Comparison of ENCODE assay signal across 16 cellular contexts in the genomic region with DNA sequence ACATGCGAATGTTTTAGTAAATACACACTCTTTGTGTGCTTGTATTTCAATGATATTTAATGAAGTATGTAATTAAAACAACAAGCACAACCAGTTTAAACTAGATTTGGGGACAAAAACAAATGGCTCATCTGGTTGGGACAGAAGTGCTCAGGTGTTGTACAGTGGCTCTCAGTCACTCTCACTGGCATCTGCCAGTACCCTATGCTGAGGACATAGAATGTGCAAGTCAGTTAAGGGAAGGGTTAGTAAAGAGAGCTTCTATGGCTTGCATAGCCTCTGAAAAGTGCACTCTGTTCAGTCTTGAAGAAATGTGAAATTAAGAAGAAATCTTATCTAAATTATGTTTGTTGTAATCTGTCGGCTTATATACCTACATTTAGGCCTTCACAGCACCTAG.
A peak's percentile ranks its signal among the peaks of the same experiment; 100 is the strongest.
DNase-seq lines count a peak whose midpoint lies in the region; ATAC-seq, FAIRE-seq and TF ChIP-seq lines count a peak whose summit lies in the region.
"Had no signal": no experiment of that assay in that cellular context is flagged by ENCODE, and none has a peak within 500 bp of the region (broad histone marks: within the 10 kb centered on the region; RNA-seq: fewer than 3 reads in every experiment).

No MANE protein-coding gene starts in this region.

- WGBS in K562 (ENCODE audit: insufficient coverage, low coverage, missing lambda C conversion rate), result 95% methylated on average over 2 of the region's 2 CpGs

- no peak overlapping the region for H3K27ac ChIP-seq in K562 (ENCODE audit: extremely low read depth, low read depth, low read length)
- H3K27ac ChIP-seq: A549, Peyer's patch had no signal

- H3K4me1 ChIP-seq in K562 (replicated peaks in 1 of 2; ENCODE audit: control insufficient read depth in 2 of 2, insufficient read depth in 2 of 2, low read length in 2 of 2), result peaks cover 6 to 13% of the 10 kb centered on the region in 2 experiments; a peak in 4 of 5 replicates
- H3K4me1 ChIP-seq: A549 had no signal

- no peaks in the 10 kb centered on the region for H3K27me3 ChIP-seq in K562 (ENCODE audit: control insufficient read depth in 2 of 2, insufficient read depth in 2 of 2, low read length in 2 of 2)
- H3K27me3 ChIP-seq: Peyer's patch had no signal

- peak overlapping the region; percentile 60 for H3K27ac Mint-ChIP-seq in nephron progenitor cell
- H3K27ac Mint-ChIP-seq: CD8-positive, alpha-beta memory T cell; HFFc6 had no signal

- H3K36me3 Mint-ChIP-seq in nephron progenitor cell (ENCODE audit: low read depth), result peaks cover 25% of the 10 kb centered on the region

- no peak for TF ChIP-seq RAD21 in K562 (CRISPR knock-in tag; conservative IDR thresholded peaks at IDR 0.05 in 1 of 2, IDR thresholded peaks at IDR 0.05 in 1 of 2)

- no peaks in the 10 kb centered on the region for H3K9me1 ChIP-seq in K562 (ENCODE audit: control insufficient read depth, insufficient read depth, low read length)

- peaks cover 41% of the 10 kb centered on the region for H3K4me1 Mint-ChIP-seq in nephron progenitor cell

- H2AFZ ChIP-seq in K562 (ENCODE audit: low read depth, low read length), result no peak overlapping the region

- POLR2A ChIA-PET in K562 (lab: Yijun Ruan, JAX), result interaction anchor here (0.8 to 1.7 kb wide), 2 partner anchors 14 to 48 kb away, joined by 3 to 4 read pairs; no protein-coding TSS in a partner anchor

- no peak for TF ChIP-seq POLR2A in K562 (conservative IDR thresholded peaks at IDR 0.05)

- no peak overlapping the region for H3K4me3 ChIP-seq in K562
- H3K4me3 ChIP-seq: A549, Peyer's patch had no signal

- H3K79me2 ChIP-seq in K562 (ENCODE audit: control insufficient read depth, insufficient read depth, low read length), result peaks cover 3% of the 10 kb centered on the region; the same call in 1 of the 3 replicates

- TF ChIP-seq CTCF in K562 (IDR thresholded peaks at IDR 0.05 in 2 of 3, conservative IDR thresholded peaks at IDR 0.05 in 1 of 3; ENCODE audit: insufficient read depth in 2 of 3, low read depth in 1 of 3, low read length in 3 of 3) (no peak), nephron progenitor cell (IDR thresholded peaks at IDR 0.05) (no peak)

- FAIRE-seq in K562 (lab: Jason Lieb, UNC), result no peak
- FAIRE-seq: A549, D721Med had no signal

- ATAC-seq in K562, result no peak
- no peak for ATAC-seq in GM19397 (IDR thresholded peaks at IDR 0.05; ENCODE audit: unreplicated experiment)
- ATAC-seq: A549 had no signal

- H3K36me3 ChIP-seq in K562 (ENCODE audit: control insufficient read depth, insufficient read depth, low read length), result peaks cover 73% of the 10 kb centered on the region
- H3K36me3 ChIP-seq: Peyer's patch had no signal

- no peak overlapping the region for H3K4me3 Mint-ChIP-seq in nephron progenitor cell
- H3K4me3 Mint-ChIP-seq: CD8-positive, alpha-beta memory T cell; HFFc6 had no signal

- in situ Hi-C loops in K562 (cut with MboI), result no loop called here

- H3K9me3 Mint-ChIP-seq in nephron progenitor cell, result no peaks in the 10 kb centered on the region
- H3K9me3 Mint-ChIP-seq: CD8-positive, alpha-beta memory T cell; HFFc6 had no signal

- DNase-seq in COR-L47 (lab: John Stamatoyannopoulos, UW), result peak; percentile 14
- peak; percentile 44 for DNase-seq in NCI-H2029 treated with DMSO at 0.1 percent for 48 hours (lab: John Stamatoyannopoulos, UW)
- DNase-seq in K562 (ENCODE audit: extremely low read depth in 1 of 4, low spot score in 3 of 4), result no peak
- no peak for DNase-seq in nephron progenitor cell
- DNase-seq in NCI-H2107 treated with DMSO at 0.1 percent for 48 hours (lab: John Stamatoyannopoulos, UW; ENCODE audit: unreplicated experiment), result no peak
- DNase-seq in stimulated activated CD4-positive, alpha-beta T cell treated with anti-CD3 and anti-CD28 coated beads, Interleukin-15, amount 100 ng/mL, for 24 hours, result no peak
- DNase-seq: CD8-positive, alpha-beta memory T cell; H7; HFFc6; NCI-H1436; NCI-H1930; NCI-H2227 treated with DMSO at 0.1 percent for 48 hours; Peyer's patch had no signal

- peaks cover 4% of the 10 kb centered on the region; the same call in 1 of the 2 replicates for H4K20me1 ChIP-seq in K562 (replicated peaks; ENCODE audit: control insufficient read depth, insufficient read depth, low read length)

- BruUV-seq in K562 (replicated peaks; lab: Mats Ljungman, UMichigan), result TSS peak; percentile 4

- no peak overlapping the region for H3K9ac ChIP-seq in K562 (ENCODE audit: insufficient read depth in 1 of 2, low read depth in 2 of 2, low read length in 2 of 2)

- TF ChIP-seq EP300 in K562 (IDR thresholded peaks at IDR 0.05; ENCODE audit: low read length), result no peak

- no peaks in the 10 kb centered on the region for H3K9me3 ChIP-seq in K562 (replicated peaks; ENCODE audit: control insufficient read depth, insufficient read depth, low read depth, low read length)
- H3K9me3 ChIP-seq: A549, Peyer's patch had no signal

- CTCF ChIA-PET in K562 (lab: Yijun Ruan, JAX; ENCODE audit: low intra/inter-chr PET ratio), result no interaction called here

- intact Hi-C loops in K562 (cut with micrococcal nuclease), result no loop called here

- no peaks in the 10 kb centered on the region for H3K27me3 Mint-ChIP-seq in nephron progenitor cell (ENCODE audit: low read depth, poor library complexity)

- H3K4me2 ChIP-seq in K562 (ENCODE audit: insufficient read depth, low read length), result no peak overlapping the region
- H3K4me2 ChIP-seq: A549 had no signal

TF ChIP-seq in K562, 482 proteins besides CTCF, POLR2A, EP300 and RAD21:
- TF ChIP-seq RBM25 (IDR thresholded peaks at IDR 0.05; ENCODE audit: low read depth, low read length, severe bottlenecking), result no peak
- no peak for TF ChIP-seq EHMT2 (IDR thresholded peaks at IDR 0.05)
- TF ChIP-seq, protein P1, sequence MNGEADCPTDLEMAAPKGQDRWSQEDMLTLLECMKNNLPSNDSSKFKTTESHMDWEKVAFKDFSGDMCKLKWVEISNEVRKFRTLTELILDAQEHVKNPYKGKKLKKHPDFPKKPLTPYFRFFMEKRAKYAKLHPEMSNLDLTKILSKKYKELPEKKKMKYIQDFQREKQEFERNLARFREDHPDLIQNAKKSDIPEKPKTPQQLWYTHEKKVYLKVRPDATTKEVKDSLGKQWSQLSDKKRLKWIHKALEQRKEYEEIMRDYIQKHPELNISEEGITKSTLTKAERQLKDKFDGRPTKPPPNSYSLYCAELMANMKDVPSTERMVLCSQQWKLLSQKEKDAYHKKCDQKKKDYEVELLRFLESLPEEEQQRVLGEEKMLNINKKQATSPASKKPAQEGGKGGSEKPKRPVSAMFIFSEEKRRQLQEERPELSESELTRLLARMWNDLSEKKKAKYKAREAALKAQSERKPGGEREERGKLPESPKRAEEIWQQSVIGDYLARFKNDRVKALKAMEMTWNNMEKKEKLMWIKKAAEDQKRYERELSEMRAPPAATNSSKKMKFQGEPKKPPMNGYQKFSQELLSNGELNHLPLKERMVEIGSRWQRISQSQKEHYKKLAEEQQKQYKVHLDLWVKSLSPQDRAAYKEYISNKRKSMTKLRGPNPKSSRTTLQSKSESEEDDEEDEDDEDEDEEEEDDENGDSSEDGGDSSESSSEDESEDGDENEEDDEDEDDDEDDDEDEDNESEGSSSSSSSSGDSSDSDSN (IDR thresholded peaks at IDR 0.05; ENCODE audit: borderline replicate concordance in 1 of 2, low read depth in 2 of 2, low read length in 2 of 2), result no peak
- no peak for TF ChIP-seq BDP1 (IDR thresholded peaks at IDR 0.05; ENCODE audit: insufficient read depth, insufficient read length)
- TF ChIP-seq IRF2 (CRISPR knock-in tag; IDR thresholded peaks at IDR 0.05), result no peak
- TF ChIP-seq RAD51 (IDR thresholded peaks at IDR 0.05; ENCODE audit: borderline replicate concordance, low read depth), result no peak
- TF ChIP-seq LEF1 (IDR thresholded peaks at IDR 0.05), result no peak
- no peak for TF ChIP-seq CBX2 (IDR thresholded peaks at IDR 0.05; ENCODE audit: insufficient read depth, low read length, poor library complexity, severe bottlenecking)
- TF ChIP-seq EP400 (IDR thresholded peaks at IDR 0.05), result no peak
- TF ChIP-seq SAFB2 (IDR thresholded peaks at IDR 0.05; ENCODE audit: borderline replicate concordance, low read depth, low read length, severe bottlenecking), result no peak
- no peak for TF ChIP-seq RNF2 (IDR thresholded peaks at IDR 0.05)
- no peak for TF ChIP-seq NCOA2 (IDR thresholded peaks at IDR 0.05; ENCODE audit: partially characterized antibody in 2 of 2)
- TF ChIP-seq KAT8 (IDR thresholded peaks at IDR 0.05; ENCODE audit: low read depth), result no peak
- TF ChIP-seq, protein P2, sequence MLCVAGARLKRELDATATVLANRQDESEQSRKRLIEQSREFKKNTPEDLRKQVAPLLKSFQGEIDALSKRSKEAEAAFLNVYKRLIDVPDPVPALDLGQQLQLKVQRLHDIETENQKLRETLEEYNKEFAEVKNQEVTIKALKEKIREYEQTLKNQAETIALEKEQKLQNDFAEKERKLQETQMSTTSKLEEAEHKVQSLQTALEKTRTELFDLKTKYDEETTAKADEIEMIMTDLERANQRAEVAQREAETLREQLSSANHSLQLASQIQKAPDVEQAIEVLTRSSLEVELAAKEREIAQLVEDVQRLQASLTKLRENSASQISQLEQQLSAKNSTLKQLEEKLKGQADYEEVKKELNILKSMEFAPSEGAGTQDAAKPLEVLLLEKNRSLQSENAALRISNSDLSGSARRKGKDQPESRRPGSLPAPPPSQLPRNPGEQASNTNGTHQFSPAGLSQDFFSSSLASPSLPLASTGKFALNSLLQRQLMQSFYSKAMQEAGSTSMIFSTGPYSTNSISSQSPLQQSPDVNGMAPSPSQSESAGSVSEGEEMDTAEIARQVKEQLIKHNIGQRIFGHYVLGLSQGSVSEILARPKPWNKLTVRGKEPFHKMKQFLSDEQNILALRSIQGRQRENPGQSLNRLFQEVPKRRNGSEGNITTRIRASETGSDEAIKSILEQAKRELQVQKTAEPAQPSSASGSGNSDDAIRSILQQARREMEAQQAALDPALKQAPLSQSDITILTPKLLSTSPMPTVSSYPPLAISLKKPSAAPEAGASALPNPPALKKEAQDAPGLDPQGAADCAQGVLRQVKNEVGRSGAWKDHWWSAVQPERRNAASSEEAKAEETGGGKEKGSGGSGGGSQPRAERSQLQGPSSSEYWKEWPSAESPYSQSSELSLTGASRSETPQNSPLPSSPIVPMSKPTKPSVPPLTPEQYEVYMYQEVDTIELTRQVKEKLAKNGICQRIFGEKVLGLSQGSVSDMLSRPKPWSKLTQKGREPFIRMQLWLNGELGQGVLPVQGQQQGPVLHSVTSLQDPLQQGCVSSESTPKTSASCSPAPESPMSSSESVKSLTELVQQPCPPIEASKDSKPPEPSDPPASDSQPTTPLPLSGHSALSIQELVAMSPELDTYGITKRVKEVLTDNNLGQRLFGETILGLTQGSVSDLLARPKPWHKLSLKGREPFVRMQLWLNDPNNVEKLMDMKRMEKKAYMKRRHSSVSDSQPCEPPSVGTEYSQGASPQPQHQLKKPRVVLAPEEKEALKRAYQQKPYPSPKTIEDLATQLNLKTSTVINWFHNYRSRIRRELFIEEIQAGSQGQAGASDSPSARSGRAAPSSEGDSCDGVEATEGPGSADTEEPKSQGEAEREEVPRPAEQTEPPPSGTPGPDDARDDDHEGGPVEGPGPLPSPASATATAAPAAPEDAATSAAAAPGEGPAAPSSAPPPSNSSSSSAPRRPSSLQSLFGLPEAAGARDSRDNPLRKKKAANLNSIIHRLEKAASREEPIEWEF (CRISPR knock-in tag; IDR thresholded peaks at IDR 0.05), result no peak

Comparison
In these comparisons a context has a peak if more than half of its experiments do, and no peak if none do; other contexts are left out.
1. DNase-seq: peak in COR-L47 (single experiment) and NCI-H2029 treated with DMSO at 0.1 percent for 48 hours (single experiment); none in K562 (0 of 4), nephron progenitor cell (single experiment), NCI-H2107 treated with DMSO at 0.1 percent for 48 hours (single experiment) and stimulated activated CD4-positive, alpha-beta T cell treated with anti-CD3 and anti-CD28 coated beads, Interleukin-15, amount 100 ng/mL, for 24 hours (single experiment).